ENCODE assay signal across 16 cellular contexts in genomic region chr17:8621585-8621984, GRCh38. TPM values are rescaled to one million over a fixed set of nuclear protein-coding genes. Genes with fewer than 3 reads are reported as not detected.
DNase-seq lines count a peak whose midpoint lies in the region; ATAC-seq and TF ChIP-seq lines count a peak whose summit lies in the region.
"Had no signal": no experiment of that assay in that cellular context is flagged by ENCODE, and none has a peak within 500 bp of the region (broad histone marks: within the 10 kb centered on the region; RNA-seq: fewer than 3 reads in every experiment).

No MANE protein-coding gene starts in this region.

- DNase-seq in GM10266 (ENCODE audit: extremely low spot score) (peak; percentile 24), endodermal cell (no peak), progenitor cell of endocrine pancreas (ENCODE audit: low spot score, unreplicated experiment) (no peak), DMS 273 treated with DMSO at 0.1 percent for 48 hours (lab: John Stamatoyannopoulos, UW) (no peak)
- DNase-seq in stimulated activated CD8-positive, alpha-beta memory T cell treated with anti-CD3 and anti-CD28 coated beads, Interleukin-4, amount 100 ng/mL, for 48 hours, result no peak
- DNase-seq: colonic mucosa; foreskin keratinocyte; left colon; MM.1S; NCI-H510A; nucleus accumbens; SHP77 treated with DMSO at 0.1 percent for 48 hours; stimulated activated CD4-positive, alpha-beta T cell treated with anti-CD3 and anti-CD28 coated beads, Interleukin-2, amount 100 ng/mL, for 48 hours had no signal

- 90 to 93% methylated on average over 3 of the region's 3 CpGs for WGBS in endodermal cell (ENCODE audit: insufficient coverage in 1 of 2, insufficient read length in 1 of 2), 2 experiments

- ATAC-seq in GM21723 (IDR thresholded peaks at IDR 0.05; ENCODE audit: unreplicated experiment), result no peak
- ATAC-seq: foreskin keratinocyte, left colon had no signal

- H3K27me3 Mint-ChIP-seq in endodermal cell (ENCODE audit: insufficient read depth) (no peaks in the 10 kb centered on the region), progenitor cell of endocrine pancreas (no peaks in the 10 kb centered on the region)

- H3K4me2 ChIP-seq in Loucy (ENCODE audit: low read depth, low read length, poor library complexity, severe bottlenecking), result peak overlapping the region; percentile 47

- H3K27ac Mint-ChIP-seq in endodermal cell (peak overlapping the region; percentile 26), progenitor cell of endocrine pancreas (peak overlapping the region; percentile 33)
- H3K27ac Mint-ChIP-seq: activated T-helper 2 cell treated with anti-CD3 and anti-CD28 coated beads, Interferon-gamma antibody, Interleukin-2, Interleukin-4, amounts not matched to agents 10 μg/mL and 5 μg/mL and 100 μg/mL, durations not matched to agents 14 hours and 24 hours and 36 hours had no signal

- H3K9ac ChIP-seq in Loucy (ENCODE audit: low read depth, low read length, poor library complexity, severe bottlenecking), result no peak overlapping the region
- H3K9ac ChIP-seq in endodermal cell (ENCODE audit: extremely low read depth, low read length, poor library complexity, severe bottlenecking), result no peak overlapping the region

- H3K4me1 Mint-ChIP-seq in endodermal cell (peaks cover 28% of the 10 kb centered on the region), progenitor cell of endocrine pancreas (ENCODE audit: low read depth) (peaks cover 23% of the 10 kb centered on the region)

- H3K9me2 ChIP-seq in Loucy (replicated peaks; ENCODE audit: low read depth, low read length), result no peaks in the 10 kb centered on the region

- H3K36me3 ChIP-seq in Loucy (ENCODE audit: insufficient read depth, low read length), result peaks cover 23% of the 10 kb centered on the region; the same call in 1 of the 2 replicates
- H3K36me3 ChIP-seq in endodermal cell (ENCODE audit: control insufficient read depth, insufficient read depth, low read length), result peaks cover 68% of the 10 kb centered on the region
- H3K36me3 ChIP-seq: colonic mucosa had no signal

- H3K36me3 Mint-ChIP-seq in endodermal cell (ENCODE audit: low read depth), result peaks cover 57% of the 10 kb centered on the region
- H3K36me3 Mint-ChIP-seq in progenitor cell of endocrine pancreas (ENCODE audit: insufficient read depth), result peaks cover 46% of the 10 kb centered on the region

- H3K27me3 ChIP-seq in Loucy (ENCODE audit: insufficient read depth, low read length, poor library complexity, severe bottlenecking) (no peaks in the 10 kb centered on the region), endodermal cell (ENCODE audit: control insufficient read depth, insufficient read depth, low read length, poor library complexity, severe bottlenecking) (no peaks in the 10 kb centered on the region)
- H3K27me3 ChIP-seq: colonic mucosa, foreskin keratinocyte had no signal

- H3F3A ChIP-seq in Loucy (ENCODE audit: low read depth), result no peaks in the 10 kb centered on the region

- H3K4me1 ChIP-seq in Loucy (ENCODE audit: insufficient read depth, low read length, poor library complexity, severe bottlenecking) (peaks cover 42% of the 10 kb centered on the region), endodermal cell (ENCODE audit: control insufficient read depth, insufficient read depth, low read length) (peaks cover 2% of the 10 kb centered on the region)
- H3K4me1 ChIP-seq: colonic mucosa, foreskin keratinocyte had no signal

- H2AFZ ChIP-seq in Loucy (ENCODE audit: low read length), result no peak overlapping the region

- H3K9me3 Mint-ChIP-seq in endodermal cell (peaks cover 2% of the 10 kb centered on the region), progenitor cell of endocrine pancreas (ENCODE audit: low read depth) (peaks cover 9% of the 10 kb centered on the region)
- H3K9me3 Mint-ChIP-seq: activated T-helper 2 cell treated with anti-CD3 and anti-CD28 coated beads, Interferon-gamma antibody, Interleukin-2, Interleukin-4, amounts not matched to agents 10 μg/mL and 5 μg/mL and 100 μg/mL, durations not matched to agents 14 hours and 24 hours and 36 hours had no signal

- no peak overlapping the region for H3K4me3 ChIP-seq in Loucy (ENCODE audit: low read length, poor library complexity, severe bottlenecking)
- no peak overlapping the region for H3K4me3 ChIP-seq in endodermal cell (ENCODE audit: low read length)
- H3K4me3 ChIP-seq: colonic mucosa had no signal

- TF ChIP-seq CTCF in GM10266 (IDR thresholded peaks at IDR 0.05; ENCODE audit: control insufficient read depth, insufficient read depth, low read depth, missing control alignments), result no peak
- TF ChIP-seq CTCF in Loucy (conservative IDR thresholded peaks at IDR 0.05; ENCODE audit: low read length), result no peak
- no peak for TF ChIP-seq CTCF in endodermal cell (conservative IDR thresholded peaks at IDR 0.05)
- no peak for TF ChIP-seq CTCF in progenitor cell of endocrine pancreas (IDR thresholded peaks at IDR 0.05; ENCODE audit: unreplicated experiment)

- peaks cover 95% of the 10 kb centered on the region for H3K79me2 ChIP-seq in Loucy (ENCODE audit: insufficient read depth, low read length)

- no peaks in the 10 kb centered on the region for H3K9me3 ChIP-seq in Loucy (ENCODE audit: insufficient read depth, low read depth, low read length)
- peaks cover 10% of the 10 kb centered on the region for H3K9me3 ChIP-seq in endodermal cell (ENCODE audit: control insufficient read depth, low read length)
- H3K9me3 ChIP-seq: colonic mucosa had no signal

- H4K20me1 ChIP-seq in Loucy (ENCODE audit: insufficient read depth, low read length, poor library complexity, severe bottlenecking), result peaks cover 79% of the 10 kb centered on the region

- no peak overlapping the region for H3K27ac ChIP-seq in endodermal cell (ENCODE audit: low read depth, low read length)
- H3K27ac ChIP-seq: colonic mucosa, foreskin keratinocyte had no signal

- H3K4me3 Mint-ChIP-seq in endodermal cell (no peak overlapping the region), progenitor cell of endocrine pancreas (ENCODE audit: low read depth) (no peak overlapping the region)

RNA-seq across cellular contexts. Expression of gene MYH10, which starts 8.9 kb away (rescaled TPM):
- 100 to 1,000 TPM; 251 to 257 TPM for total RNA-seq in endodermal cell
- polyA plus RNA-seq in endodermal cell (2013, experiment 1 of 2), result 154 TPM
- polyA plus RNA-seq in endodermal cell (2013, experiment 2 of 2), result 145 TPM
- total RNA-seq in progenitor cell of endocrine pancreas, result 244 and 257 TPM in 2 replicates
